In the genomic region with DNA sequence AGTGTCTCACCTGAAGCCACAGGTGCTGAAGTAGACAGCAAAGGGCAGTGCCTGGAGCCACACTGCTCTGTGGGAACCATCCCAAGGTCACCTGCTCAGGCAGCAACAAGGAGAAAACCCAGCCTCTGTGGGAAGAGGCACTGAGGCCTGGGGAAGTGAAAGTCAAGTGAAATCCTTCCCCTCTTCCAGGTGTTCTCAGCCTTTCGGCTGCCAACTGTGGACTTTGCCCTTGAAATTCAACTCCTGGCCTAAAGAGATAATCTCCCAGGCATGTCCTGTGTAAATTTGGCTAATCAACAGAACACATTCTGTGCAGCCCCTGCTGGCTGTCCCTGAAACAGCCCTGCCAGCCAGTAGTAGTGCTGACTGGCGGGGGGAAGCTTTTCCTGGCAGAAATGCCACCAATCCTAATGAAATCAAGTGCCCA, we compare ENCODE assay signal across 9 cellular contexts.
DNase-seq lines count a peak whose midpoint lies in the region; ATAC-seq and TF ChIP-seq lines count a peak whose summit lies in the region.
"Had no signal": no experiment of that assay in that cellular context is flagged by ENCODE, and none has a peak within 500 bp of the region (broad histone marks: within the 10 kb centered on the region; RNA-seq: fewer than 3 reads in every experiment).

No MANE protein-coding gene starts in this region.

- H3K36me3 ChIP-seq in mammary epithelial cell (ENCODE audit: insufficient read depth, low read length) (no peaks in the 10 kb centered on the region), liver (ENCODE audit: control insufficient read depth in 4 of 4, insufficient read depth in 3 of 4, low read depth in 1 of 4, low read length in 3 of 4) (no peaks in the 10 kb centered on the region)

- H2AFZ ChIP-seq in mammary epithelial cell (ENCODE audit: low read depth, low read length), result no peak overlapping the region

- no peak overlapping the region for H3K4me2 ChIP-seq in mammary epithelial cell (ENCODE audit: insufficient read depth, low read depth, low read length)

- peak; percentile 84 to 86 for TF ChIP-seq RAD21 in liver (IDR thresholded peaks at IDR 0.05)

- no peaks in the 10 kb centered on the region for H4K20me1 ChIP-seq in mammary epithelial cell (ENCODE audit: insufficient read depth, low read length)

- CTCF ChIA-PET in mammary epithelial cell (lab: Charles Lee; ENCODE audit: low non-redundant PET), result no interaction called here

- H3K4me1 ChIP-seq in mammary epithelial cell (ENCODE audit: insufficient read depth, low read length), result no peaks in the 10 kb centered on the region
- H3K4me1 ChIP-seq in liver (ENCODE audit: control insufficient read depth in 4 of 4, insufficient read depth in 4 of 4, low read length in 3 of 4), result peaks cover 6 to 38% (median 25%) of the 10 kb centered on the region in 4 donors

- in situ Hi-C loops in mammary epithelial cell (cut with MboI; ENCODE audit: low sequenced_read_pairs in 2 of 2), result no loop called here

- no TSS peak for BruUV-seq in mammary epithelial cell (replicated peaks; lab: Mats Ljungman, UMichigan)

- WGBS in mammary epithelial cell (ENCODE audit: low coverage, missing lambda C conversion rate), result 68% methylated on average over 2 of the region's 2 CpGs
- 31% methylated on average over 2 of the region's 2 CpGs for WGBS in liver

- peaks cover 88% of the 10 kb centered on the region for H3K79me2 ChIP-seq in mammary epithelial cell (ENCODE audit: insufficient read depth, low read length)

- intact Hi-C loops in mammary epithelial cell (cut with micrococcal nuclease) (no loop called here), sciatic nerve (cut with DNase I) (no loop called here)

- H3K9me3 ChIP-seq in mammary epithelial cell (replicated peaks; ENCODE audit: insufficient read depth, low read length), result no peaks in the 10 kb centered on the region
- no peaks in the 10 kb centered on the region for H3K9me3 ChIP-seq in liver (ENCODE audit: control insufficient read depth in 4 of 4, low read length in 3 of 4)

- TF ChIP-seq CTCF in AG09309 (IDR thresholded peaks at IDR 0.05; ENCODE audit: control insufficient read depth, insufficient read depth, low read depth, low read length, missing control alignments) (peak; percentile 17), mammary epithelial cell (conservative IDR thresholded peaks at IDR 0.05 in 1 of 2, IDR thresholded peaks at IDR 0.05 in 1 of 2; ENCODE audit: extremely low read depth in 1 of 2, insufficient read depth in 1 of 2, low read depth in 1 of 2, low read length in 2 of 2) (peak; percentile 26 to 41), liver (IDR thresholded peaks at IDR 0.05; ENCODE audit: low read depth, low read length, missing input control) (peak; percentile 83)

- H3K27ac ChIP-seq in mammary epithelial cell (ENCODE audit: insufficient read depth, low read depth, low read length), result no peak overlapping the region
- H3K27ac ChIP-seq in liver (ENCODE audit: low read depth in 1 of 2, low read length in 2 of 2), result peak overlapping the region; percentile 81

- H3K27me3 ChIP-seq in mammary epithelial cell (ENCODE audit: insufficient read depth, low read length) (no peaks in the 10 kb centered on the region), liver (ENCODE audit: control insufficient read depth in 4 of 4, insufficient read depth in 4 of 4, low read length in 3 of 4) (no peaks in the 10 kb centered on the region)

- no peak for ATAC-seq in GM18502 (IDR thresholded peaks at IDR 0.05; ENCODE audit: poor library complexity, unreplicated experiment)
- no peak for ATAC-seq in sciatic nerve
- no peak for ATAC-seq in GM18868 (IDR thresholded peaks at IDR 0.05; ENCODE audit: unreplicated experiment)

- H3K9ac ChIP-seq in mammary epithelial cell (ENCODE audit: insufficient read depth, low read length) (no peak overlapping the region), liver (ENCODE audit: low read depth in 1 of 2, low read length in 2 of 2) (peak overlapping the region in 1 of 2 donors; percentile 40)

- DNase-seq in AG09309 (ENCODE audit: low read depth) (no peak), HuH-7.5 (ENCODE audit: low spot score) (peak; percentile 57), mammary epithelial cell (no peak), sciatic nerve (ENCODE audit: low spot score) (no peak)
- DNase-seq in activated CD4-positive, alpha-beta T cell treated with anti-CD3 and anti-CD28 coated beads, Interleukin-2, amount 50 U/mL, for 1 hour, result no peak
- DNase-seq: CD4-positive, CD25-positive, alpha-beta regulatory T cell had no signal

- dilution Hi-C loops in mammary epithelial cell (cut with HindIII; ENCODE audit: low sequenced_read_pairs), result no loop called here

- H3K4me3 ChIP-seq in AG09309 (ENCODE audit: control insufficient read depth, low read depth, low read length) (no peak overlapping the region), mammary epithelial cell (replicated peaks in 1 of 3; ENCODE audit: insufficient read depth in 1 of 3, low read depth in 2 of 3, low read length in 3 of 3) (no peak overlapping the region), liver (ENCODE audit: low read depth in 1 of 3, low read length in 3 of 3) (peak overlapping the region; percentile 45 to 58 (median 56))

TF ChIP-seq in liver, 16 proteins besides CTCF, POLR2A, EP300 and RAD21:
- TF ChIP-seq TAF1 (conservative IDR thresholded peaks at IDR 0.05), result peak; percentile 55
- TF ChIP-seq, protein P1, sequence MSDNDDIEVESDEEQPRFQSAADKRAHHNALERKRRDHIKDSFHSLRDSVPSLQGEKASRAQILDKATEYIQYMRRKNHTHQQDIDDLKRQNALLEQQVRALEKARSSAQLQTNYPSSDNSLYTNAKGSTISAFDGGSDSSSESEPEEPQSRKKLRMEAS (IDR thresholded peaks at IDR 0.05), result peak; percentile 77
- TF ChIP-seq, protein P2, sequence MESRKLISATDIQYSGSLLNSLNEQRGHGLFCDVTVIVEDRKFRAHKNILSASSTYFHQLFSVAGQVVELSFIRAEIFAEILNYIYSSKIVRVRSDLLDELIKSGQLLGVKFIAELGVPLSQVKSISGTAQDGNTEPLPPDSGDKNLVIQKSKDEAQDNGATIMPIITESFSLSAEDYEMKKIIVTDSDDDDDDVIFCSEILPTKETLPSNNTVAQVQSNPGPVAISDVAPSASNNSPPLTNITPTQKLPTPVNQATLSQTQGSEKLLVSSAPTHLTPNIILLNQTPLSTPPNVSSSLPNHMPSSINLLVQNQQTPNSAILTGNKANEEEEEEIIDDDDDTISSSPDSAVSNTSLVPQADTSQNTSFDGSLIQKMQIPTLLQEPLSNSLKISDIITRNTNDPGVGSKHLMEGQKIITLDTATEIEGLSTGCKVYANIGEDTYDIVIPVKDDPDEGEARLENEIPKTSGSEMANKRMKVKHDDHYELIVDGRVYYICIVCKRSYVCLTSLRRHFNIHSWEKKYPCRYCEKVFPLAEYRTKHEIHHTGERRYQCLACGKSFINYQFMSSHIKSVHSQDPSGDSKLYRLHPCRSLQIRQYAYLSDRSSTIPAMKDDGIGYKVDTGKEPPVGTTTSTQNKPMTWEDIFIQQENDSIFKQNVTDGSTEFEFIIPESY (IDR thresholded peaks at IDR 0.05), result peak; percentile 84
- peak; percentile 35 for TF ChIP-seq FOXA2 (IDR thresholded peaks at IDR 0.05)
- TF ChIP-seq NR2F2 (IDR thresholded peaks at IDR 0.05), result no peak
- TF ChIP-seq GABPA (IDR thresholded peaks at IDR 0.05 in 1 of 2, conservative IDR thresholded peaks at IDR 0.05 in 1 of 2), result peak; percentile 37 to 76
- peak in 1 of 2 donors; percentile 25 for TF ChIP-seq EGR1 (IDR thresholded peaks at IDR 0.05; ENCODE audit: low read depth in 2 of 2)
- peak; percentile 37 to 68 for TF ChIP-seq JUND (IDR thresholded peaks at IDR 0.05)
- TF ChIP-seq, protein P3, sequence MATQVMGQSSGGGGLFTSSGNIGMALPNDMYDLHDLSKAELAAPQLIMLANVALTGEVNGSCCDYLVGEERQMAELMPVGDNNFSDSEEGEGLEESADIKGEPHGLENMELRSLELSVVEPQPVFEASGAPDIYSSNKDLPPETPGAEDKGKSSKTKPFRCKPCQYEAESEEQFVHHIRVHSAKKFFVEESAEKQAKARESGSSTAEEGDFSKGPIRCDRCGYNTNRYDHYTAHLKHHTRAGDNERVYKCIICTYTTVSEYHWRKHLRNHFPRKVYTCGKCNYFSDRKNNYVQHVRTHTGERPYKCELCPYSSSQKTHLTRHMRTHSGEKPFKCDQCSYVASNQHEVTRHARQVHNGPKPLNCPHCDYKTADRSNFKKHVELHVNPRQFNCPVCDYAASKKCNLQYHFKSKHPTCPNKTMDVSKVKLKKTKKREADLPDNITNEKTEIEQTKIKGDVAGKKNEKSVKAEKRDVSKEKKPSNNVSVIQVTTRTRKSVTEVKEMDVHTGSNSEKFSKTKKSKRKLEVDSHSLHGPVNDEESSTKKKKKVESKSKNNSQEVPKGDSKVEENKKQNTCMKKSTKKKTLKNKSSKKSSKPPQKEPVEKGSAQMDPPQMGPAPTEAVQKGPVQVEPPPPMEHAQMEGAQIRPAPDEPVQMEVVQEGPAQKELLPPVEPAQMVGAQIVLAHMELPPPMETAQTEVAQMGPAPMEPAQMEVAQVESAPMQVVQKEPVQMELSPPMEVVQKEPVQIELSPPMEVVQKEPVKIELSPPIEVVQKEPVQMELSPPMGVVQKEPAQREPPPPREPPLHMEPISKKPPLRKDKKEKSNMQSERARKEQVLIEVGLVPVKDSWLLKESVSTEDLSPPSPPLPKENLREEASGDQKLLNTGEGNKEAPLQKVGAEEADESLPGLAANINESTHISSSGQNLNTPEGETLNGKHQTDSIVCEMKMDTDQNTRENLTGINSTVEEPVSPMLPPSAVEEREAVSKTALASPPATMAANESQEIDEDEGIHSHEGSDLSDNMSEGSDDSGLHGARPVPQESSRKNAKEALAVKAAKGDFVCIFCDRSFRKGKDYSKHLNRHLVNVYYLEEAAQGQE (IDR thresholded peaks at IDR 0.05), result peak; percentile 93
- TF ChIP-seq, protein P4, sequence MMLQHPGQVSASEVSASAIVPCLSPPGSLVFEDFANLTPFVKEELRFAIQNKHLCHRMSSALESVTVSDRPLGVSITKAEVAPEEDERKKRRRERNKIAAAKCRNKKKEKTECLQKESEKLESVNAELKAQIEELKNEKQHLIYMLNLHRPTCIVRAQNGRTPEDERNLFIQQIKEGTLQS (IDR thresholded peaks at IDR 0.05), result no peak
- peak; percentile 93 for TF ChIP-seq HNF4G (IDR thresholded peaks at IDR 0.05)
- TF ChIP-seq FOXA1 (IDR thresholded peaks at IDR 0.05), result peak; percentile 58
- peak; percentile 72 to 77 for TF ChIP-seq RXRA (IDR thresholded peaks at IDR 0.05)
- TF ChIP-seq YY1 (IDR thresholded peaks at IDR 0.05), result peak; percentile 68
- peak; percentile 88 for TF ChIP-seq SP1 (IDR thresholded peaks at IDR 0.05)
- peak; percentile 96 for TF ChIP-seq HNF4A (conservative IDR thresholded peaks at IDR 0.05)
TF ChIP-seq in liver: peak in this region for 14.

Comparison
In these comparisons a context has a peak if more than half of its experiments do, and no peak if none do; other contexts are left out.
1. H3K4me3 ChIP-seq: peak in liver (3 of 3); none in AG09309 (single experiment) and mammary epithelial cell (0 of 3).
2. CTCF ChIP-seq: peak in every context shown above with its lines; median percentile 83 in liver; 34 in mammary epithelial cell; 17 in AG09309.